Comparison of ENCODE assay signal across 16 cellular contexts in genomic region chr2:121898483-121898882, GRCh38.
DNase-seq lines count a peak whose midpoint lies in the region; TF ChIP-seq lines count a peak whose summit lies in the region.
"Had no signal": no experiment of that assay in that cellular context is flagged by ENCODE, and none has a peak within 500 bp of the region (broad histone marks: within the 10 kb centered on the region; RNA-seq: fewer than 3 reads in every experiment).

No MANE protein-coding gene starts in this region.

- no peak overlapping the region for H3K27ac Mint-ChIP-seq in glutamatergic neuron (ENCODE audit: unreplicated experiment)
- H3K27ac Mint-ChIP-seq: activated naive CD4-positive, alpha-beta T cell treated with anti-CD3 and anti-CD28 coated beads, Interleukin-2, amount 50 U/mL, for 72 hours; CD4-positive, alpha-beta memory T cell; naive B cell; T-helper 1 cell treated with Interleukin-12 subunit alpha and Interleukin-12 subunit beta and Interleukin-4 antibody, amounts not matched to agents 30 μg/mL and 1 μg/mL, for 36 hours had no signal

- peaks cover 2% of the 10 kb centered on the region for H3K27me3 Mint-ChIP-seq in glutamatergic neuron (ENCODE audit: unreplicated experiment)

- H3K4me3 Mint-ChIP-seq in glutamatergic neuron (ENCODE audit: unreplicated experiment) = no peak overlapping the region
- H3K4me3 Mint-ChIP-seq: CD4-positive, alpha-beta memory T cell; naive B cell; T-helper 1 cell treated with Interleukin-12 subunit alpha and Interleukin-12 subunit beta and Interleukin-4 antibody, amounts not matched to agents 30 μg/mL and 1 μg/mL, for 36 hours had no signal

- H3K4me1 Mint-ChIP-seq in glutamatergic neuron (ENCODE audit: low read depth, unreplicated experiment) = peaks cover 1% of the 10 kb centered on the region
- H3K4me1 Mint-ChIP-seq: CD4-positive, alpha-beta memory T cell had no signal

- no peaks in the 10 kb centered on the region for H3K36me3 Mint-ChIP-seq in glutamatergic neuron (ENCODE audit: unreplicated experiment)
- H3K36me3 Mint-ChIP-seq: activated naive CD4-positive, alpha-beta T cell treated with anti-CD3 and anti-CD28 coated beads, Interleukin-2, amount 50 U/mL, for 72 hours; CD4-positive, alpha-beta memory T cell; naive B cell had no signal

- H3K4me3 ChIP-seq in GM12865 (ENCODE audit: low read depth, low read length) (no peak overlapping the region), choroid plexus epithelial cell (ENCODE audit: low read depth, low read length) (no peak overlapping the region)
- H3K4me3 ChIP-seq: psoas muscle had no signal

- TF ChIP-seq CTCF in GM12865 (IDR thresholded peaks at IDR 0.05; ENCODE audit: insufficient read depth, low read depth, low read length, missing control alignments) = no peak
- no peak for TF ChIP-seq CTCF in choroid plexus epithelial cell (conservative IDR thresholded peaks at IDR 0.05; ENCODE audit: low read depth, low read length)
- no peak for TF ChIP-seq CTCF in glutamatergic neuron (IDR thresholded peaks at IDR 0.05; ENCODE audit: partially characterized antibody, unreplicated experiment)

- peak; percentile 15 for DNase-seq in GM12865 (ENCODE audit: low read depth)
- peak; percentile 9 for DNase-seq in NK-92 (lab: John Stamatoyannopoulos, UW; ENCODE audit: unreplicated experiment)
- DNase-seq in choroid plexus epithelial cell (ENCODE audit: low read depth) = peak; percentile 32
- DNase-seq in non-pigmented ciliary epithelial cell (ENCODE audit: low read depth) = peak; percentile 18
- DNase-seq in midbrain (lab: John Stamatoyannopoulos, UW) = no peak
- DNase-seq in HT-29 (ENCODE audit: low spot score) = no peak
- no peak for DNase-seq in glutamatergic neuron
- DNase-seq: CD4-positive, alpha-beta memory T cell; hippocampal formation; naive B cell; NCI-H2029 treated with DMSO at 0.1 percent for 48 hours; NCI-H526 treated with DMSO at 0.1 percent for 48 hours; psoas muscle; stimulated activated CD4-positive, alpha-beta T cell treated with anti-CD3 and anti-CD28 coated beads, Interleukin-15, amount 100 ng/mL, for 24 hours had no signal

- peaks cover 3% of the 10 kb centered on the region for H3K9me3 Mint-ChIP-seq in glutamatergic neuron (ENCODE audit: unreplicated experiment)
- H3K9me3 Mint-ChIP-seq: activated naive CD4-positive, alpha-beta T cell treated with anti-CD3 and anti-CD28 coated beads, Interleukin-2, amount 50 U/mL, for 72 hours; CD4-positive, alpha-beta memory T cell; T-helper 1 cell treated with Interleukin-12 subunit alpha and Interleukin-12 subunit beta and Interleukin-4 antibody, amounts not matched to agents 30 μg/mL and 1 μg/mL, for 36 hours had no signal

Comparison
In these comparisons a context has a peak if more than half of its experiments do, and no peak if none do; other contexts are left out.
1. DNase-seq: peak in GM12865 (single experiment), NK-92 (single experiment), choroid plexus epithelial cell (single experiment) and non-pigmented ciliary epithelial cell (single experiment); none in midbrain (single experiment), HT-29 (single experiment) and glutamatergic neuron (single experiment).